Comparison of ENCODE assay signal across 19 cellular contexts in genomic region chr16:27434141-27435051, GRCh38. TPM values are rescaled to one million over a fixed set of nuclear protein-coding genes. Genes with fewer than 3 reads are reported as not detected.
DNase-seq lines count a peak whose midpoint lies in the region; ATAC-seq and TF ChIP-seq lines count a peak whose summit lies in the region.
"Had no signal": no experiment of that assay in that cellular context is flagged by ENCODE, and none has a peak within 500 bp of the region (broad histone marks: within the 10 kb centered on the region; RNA-seq: fewer than 3 reads in every experiment).

No MANE protein-coding gene starts in this region.

- H3K4me1 Mint-ChIP-seq in activated naive CD4-positive, alpha-beta T cell treated with anti-CD3 and anti-CD28 coated beads for 36 hours (ENCODE audit: low read depth) = peaks cover 36% of the 10 kb centered on the region
- H3K4me1 Mint-ChIP-seq in activated naive CD4-positive, alpha-beta T cell treated with anti-CD3 and anti-CD28 coated beads, Interleukin-2, amount 10 ng/mL, durations not matched to agents 7 days and 5 days = peaks cover 21% of the 10 kb centered on the region
- H3K4me1 Mint-ChIP-seq in activated T-helper 17 cell treated with anti-CD3 and anti-CD28 coated beads, Interleukin-2, amount 50 U/mL, for 72 hours = peaks cover 5% of the 10 kb centered on the region
- peaks cover 29 to 59% (median 57%) of the 10 kb centered on the region in 3 donors for H3K4me1 Mint-ChIP-seq in naive B cell

- ATAC-seq in activated T-helper 17 cell treated with anti-CD3 and anti-CD28 coated beads, Interleukin-2, amount 50 U/mL, for 72 hours (replicated peaks) = no peak
- ATAC-seq in naive B cell (ENCODE audit: low read depth in 2 of 2) (no peak), GM19455 (IDR thresholded peaks at IDR 0.05; ENCODE audit: unreplicated experiment) (no peak)
- ATAC-seq: left lung, right lobe of liver had no signal

- peak overlapping the region; percentile 65 for H3K27ac Mint-ChIP-seq in activated naive CD4-positive, alpha-beta T cell treated with anti-CD3 and anti-CD28 coated beads for 36 hours
- H3K27ac Mint-ChIP-seq in activated naive CD4-positive, alpha-beta T cell treated with anti-CD3 and anti-CD28 coated beads, Interleukin-2, amount 10 ng/mL, durations not matched to agents 7 days and 5 days = no peak overlapping the region
- H3K27ac Mint-ChIP-seq in activated T-helper 17 cell treated with anti-CD3 and anti-CD28 coated beads, Interleukin-2, amount 50 U/mL, for 72 hours = peak overlapping the region; percentile 43
- peak overlapping the region in 5 of 6 donors; percentile 59 to 94 (median 76) for H3K27ac Mint-ChIP-seq in naive B cell

- CTCF ChIA-PET in activated naive CD4-positive, alpha-beta T cell treated with anti-CD3 and anti-CD28 coated beads for 36 hours (lab: Charles Lee) = interaction anchor here (0.7 kb wide), 1 partner anchor 11 kb away, joined by 3 read pairs; no protein-coding TSS in a partner anchor
- CTCF ChIA-PET in activated naive CD4-positive, alpha-beta T cell treated with anti-CD3 and anti-CD28 coated beads, Interleukin-2, amount 10 ng/mL, durations not matched to agents 7 days and 5 days (lab: Charles Lee) = interaction anchor here (1.2 to 1.6 kb wide), 2 partner anchors 9 to 255 kb away, joined by 4 read pairs; no protein-coding TSS in a partner anchor
- CTCF ChIA-PET in HEK293T (lab: Yijun Ruan, JAX) = no interaction called here

- no peaks in the 10 kb centered on the region for H3K9me3 Mint-ChIP-seq in activated naive CD4-positive, alpha-beta T cell treated with anti-CD3 and anti-CD28 coated beads for 36 hours
- no peaks in the 10 kb centered on the region for H3K9me3 Mint-ChIP-seq in activated naive CD4-positive, alpha-beta T cell treated with anti-CD3 and anti-CD28 coated beads, Interleukin-2, amount 10 ng/mL, durations not matched to agents 7 days and 5 days
- no peaks in the 10 kb centered on the region for H3K9me3 Mint-ChIP-seq in activated T-helper 17 cell treated with anti-CD3 and anti-CD28 coated beads, Interleukin-2, amount 50 U/mL, for 72 hours
- no peaks in the 10 kb centered on the region for H3K9me3 Mint-ChIP-seq in naive B cell
- H3K9me3 Mint-ChIP-seq: neural crest cell had no signal

- POLR2A ChIA-PET in HEK293T (lab: Yijun Ruan, JAX) = no interaction called here

- peaks cover 92% of the 10 kb centered on the region for H3K36me3 Mint-ChIP-seq in activated naive CD4-positive, alpha-beta T cell treated with anti-CD3 and anti-CD28 coated beads for 36 hours (ENCODE audit: low read depth)
- peaks cover 72% of the 10 kb centered on the region for H3K36me3 Mint-ChIP-seq in activated naive CD4-positive, alpha-beta T cell treated with anti-CD3 and anti-CD28 coated beads, Interleukin-2, amount 10 ng/mL, durations not matched to agents 7 days and 5 days
- H3K36me3 Mint-ChIP-seq in activated T-helper 17 cell treated with anti-CD3 and anti-CD28 coated beads, Interleukin-2, amount 50 U/mL, for 72 hours (ENCODE audit: low read depth) = peaks cover 100% of the 10 kb centered on the region
- H3K36me3 Mint-ChIP-seq in naive B cell = peaks cover 11 to 21% of the 10 kb centered on the region in 2 donors

- no peak for DNase-seq in activated naive CD4-positive, alpha-beta T cell treated with anti-CD3 and anti-CD28 coated beads for 36 hours
- DNase-seq in activated naive CD4-positive, alpha-beta T cell treated with anti-CD3 and anti-CD28 coated beads, Interleukin-2, amount 10 ng/mL, durations not matched to agents 7 days and 5 days = no peak
- DNase-seq in naive B cell (no peak), ureter (ENCODE audit: low spot score) (peak; percentile 28), inferior parietal cortex (ENCODE audit: extremely low spot score) (no peak), HEK293T (ENCODE audit: extremely low spot score) (no peak)
- DNase-seq: ACHN; activated naive CD4-positive, alpha-beta T cell treated with Interleukin-2 at 50 U/mL for 16 hours; DMS153; HCEC 1CT; NCI-H1417 treated with DMSO at 0.1 percent for 48 hours; NCI-H510A treated with DMSO at 0.1 percent for 48 hours; PC-9; stimulated activated naive CD4-positive, alpha-beta T cell treated with Interleukin-2 at 50 U/mL for 16 hours had no signal

- intact Hi-C loops in activated naive CD4-positive, alpha-beta T cell treated with anti-CD3 and anti-CD28 coated beads for 36 hours (cut with micrococcal nuclease) = no loop called here

- no peak overlapping the region for H3K4me3 Mint-ChIP-seq in activated naive CD4-positive, alpha-beta T cell treated with anti-CD3 and anti-CD28 coated beads for 36 hours
- no peak overlapping the region for H3K4me3 Mint-ChIP-seq in activated naive CD4-positive, alpha-beta T cell treated with anti-CD3 and anti-CD28 coated beads, Interleukin-2, amount 10 ng/mL, durations not matched to agents 7 days and 5 days
- no peak overlapping the region for H3K4me3 Mint-ChIP-seq in activated T-helper 17 cell treated with anti-CD3 and anti-CD28 coated beads, Interleukin-2, amount 50 U/mL, for 72 hours
- H3K4me3 Mint-ChIP-seq in naive B cell = peak overlapping the region in 1 of 8 donors; percentile 40
- H3K4me3 Mint-ChIP-seq: neural crest cell had no signal

- H3K27me3 Mint-ChIP-seq in activated naive CD4-positive, alpha-beta T cell treated with anti-CD3 and anti-CD28 coated beads for 36 hours (ENCODE audit: low read depth) = no peaks in the 10 kb centered on the region
- no peaks in the 10 kb centered on the region for H3K27me3 Mint-ChIP-seq in activated naive CD4-positive, alpha-beta T cell treated with anti-CD3 and anti-CD28 coated beads, Interleukin-2, amount 10 ng/mL, durations not matched to agents 7 days and 5 days
- H3K27me3 Mint-ChIP-seq in activated T-helper 17 cell treated with anti-CD3 and anti-CD28 coated beads, Interleukin-2, amount 50 U/mL, for 72 hours = no peaks in the 10 kb centered on the region
- no peaks in the 10 kb centered on the region for H3K27me3 Mint-ChIP-seq in naive B cell

TF ChIP-seq in HEK293T, 16 proteins besides CTCF, POLR2A, EP300 and RAD21:
- no peak for TF ChIP-seq CTBP1 (IDR thresholded peaks at IDR 0.05; ENCODE audit: borderline replicate concordance)
- no peak for TF ChIP-seq SUZ12 (IDR thresholded peaks at IDR 0.05)
- TF ChIP-seq SP1 (IDR thresholded peaks at IDR 0.05) = no peak
- TF ChIP-seq PKNOX1 (IDR thresholded peaks at IDR 0.05) = no peak
- TF ChIP-seq FOXA1 (IDR thresholded peaks at IDR 0.05) = no peak
- TF ChIP-seq LEF1 (IDR thresholded peaks at IDR 0.05; ENCODE audit: borderline replicate concordance) = no peak

RNA-seq across cellular contexts. Expression of gene IL21R, which starts 32.4 kb away (rescaled TPM):
- 10 to 100 TPM; 93.8 to 99.2 TPM for total RNA-seq in activated naive CD4-positive, alpha-beta T cell treated with anti-CD3 and anti-CD28 coated beads for 36 hours
- total RNA-seq in activated T-helper 17 cell treated with anti-CD3 and anti-CD28 coated beads, Interleukin-2, amount 50 U/mL, for 72 hours = 10 to 100 TPM; 41.8 to 53.6 TPM
- polyA plus RNA-seq in naive B cell (ENCODE audit: low read depth in 6 of 6) = 100 to 1,000 TPM in 1 of 6 donors, 10 to 100 TPM in 5; 47.9 to 118 (median 74.5) TPM
- total RNA-seq in ureter = 0.60 TPM

Comparison
In these comparisons a context has a peak if more than half of its experiments do, and no peak if none do; other contexts are left out.
1. RNA of gene IL21R, which starts 32.4 kb away (total RNA-seq): 93.8 to 99.2 TPM in activated naive CD4-positive, alpha-beta T cell treated with anti-CD3 and anti-CD28 coated beads for 36 hours and 41.8 to 53.6 TPM in activated T-helper 17 cell treated with anti-CD3 and anti-CD28 coated beads, Interleukin-2, amount 50 U/mL, for 72 hours; 0.60 TPM in ureter (single experiment); every median in the first group is over 10 times any median in the second.